ENCODE assay signal across 1 cellular context in the genomic region with DNA sequence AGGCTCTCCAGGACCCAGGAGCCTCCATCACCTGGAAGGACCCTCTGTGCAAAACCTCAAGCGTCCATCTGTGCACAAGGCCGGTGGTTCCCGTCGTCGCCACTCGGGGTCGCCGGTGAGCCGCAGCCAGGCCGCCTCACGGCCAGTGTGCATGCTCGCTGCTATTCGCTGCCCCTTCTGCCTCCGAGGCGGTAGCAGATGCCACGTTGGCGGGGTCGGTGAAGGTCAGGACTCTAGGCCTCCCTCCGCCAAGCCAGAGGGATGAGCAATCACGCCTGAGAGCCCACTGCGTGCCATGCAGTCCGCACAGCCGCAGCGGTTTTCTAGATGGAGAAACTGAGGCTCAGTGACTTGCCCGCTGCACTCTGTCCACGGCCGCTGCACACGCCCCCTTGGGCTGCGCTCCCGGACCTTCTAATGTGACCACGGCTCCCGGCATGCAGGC.
TF ChIP-seq lines count a peak whose summit lies in the region.

No MANE protein-coding gene starts in this region.

TF ChIP-seq in HepG2, 621 proteins besides CTCF, POLR2A, EP300 and RAD21 (continues in another document):
- TF ChIP-seq, protein P1, sequence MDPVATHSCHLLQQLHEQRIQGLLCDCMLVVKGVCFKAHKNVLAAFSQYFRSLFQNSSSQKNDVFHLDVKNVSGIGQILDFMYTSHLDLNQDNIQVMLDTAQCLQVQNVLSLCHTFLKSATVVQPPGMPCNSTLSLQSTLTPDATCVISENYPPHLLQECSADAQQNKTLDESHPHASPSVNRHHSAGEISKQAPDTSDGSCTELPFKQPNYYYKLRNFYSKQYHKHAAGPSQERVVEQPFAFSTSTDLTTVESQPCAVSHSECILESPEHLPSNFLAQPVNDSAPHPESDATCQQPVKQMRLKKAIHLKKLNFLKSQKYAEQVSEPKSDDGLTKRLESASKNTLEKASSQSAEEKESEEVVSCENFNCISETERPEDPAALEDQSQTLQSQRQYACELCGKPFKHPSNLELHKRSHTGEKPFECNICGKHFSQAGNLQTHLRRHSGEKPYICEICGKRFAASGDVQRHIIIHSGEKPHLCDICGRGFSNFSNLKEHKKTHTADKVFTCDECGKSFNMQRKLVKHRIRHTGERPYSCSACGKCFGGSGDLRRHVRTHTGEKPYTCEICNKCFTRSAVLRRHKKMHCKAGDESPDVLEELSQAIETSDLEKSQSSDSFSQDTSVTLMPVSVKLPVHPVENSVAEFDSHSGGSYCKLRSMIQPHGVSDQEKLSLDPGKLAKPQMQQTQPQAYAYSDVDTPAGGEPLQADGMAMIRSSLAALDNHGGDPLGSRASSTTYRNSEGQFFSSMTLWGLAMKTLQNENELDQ (CRISPR knock-in tag; IDR thresholded peaks at IDR 0.05; ENCODE audit: borderline replicate concordance): no peak
- peak; percentile 53 for TF ChIP-seq XRCC5 (optimal IDR thresholded peaks at IDR 0.05; ENCODE audit: low read length)
- TF ChIP-seq, protein P2, sequence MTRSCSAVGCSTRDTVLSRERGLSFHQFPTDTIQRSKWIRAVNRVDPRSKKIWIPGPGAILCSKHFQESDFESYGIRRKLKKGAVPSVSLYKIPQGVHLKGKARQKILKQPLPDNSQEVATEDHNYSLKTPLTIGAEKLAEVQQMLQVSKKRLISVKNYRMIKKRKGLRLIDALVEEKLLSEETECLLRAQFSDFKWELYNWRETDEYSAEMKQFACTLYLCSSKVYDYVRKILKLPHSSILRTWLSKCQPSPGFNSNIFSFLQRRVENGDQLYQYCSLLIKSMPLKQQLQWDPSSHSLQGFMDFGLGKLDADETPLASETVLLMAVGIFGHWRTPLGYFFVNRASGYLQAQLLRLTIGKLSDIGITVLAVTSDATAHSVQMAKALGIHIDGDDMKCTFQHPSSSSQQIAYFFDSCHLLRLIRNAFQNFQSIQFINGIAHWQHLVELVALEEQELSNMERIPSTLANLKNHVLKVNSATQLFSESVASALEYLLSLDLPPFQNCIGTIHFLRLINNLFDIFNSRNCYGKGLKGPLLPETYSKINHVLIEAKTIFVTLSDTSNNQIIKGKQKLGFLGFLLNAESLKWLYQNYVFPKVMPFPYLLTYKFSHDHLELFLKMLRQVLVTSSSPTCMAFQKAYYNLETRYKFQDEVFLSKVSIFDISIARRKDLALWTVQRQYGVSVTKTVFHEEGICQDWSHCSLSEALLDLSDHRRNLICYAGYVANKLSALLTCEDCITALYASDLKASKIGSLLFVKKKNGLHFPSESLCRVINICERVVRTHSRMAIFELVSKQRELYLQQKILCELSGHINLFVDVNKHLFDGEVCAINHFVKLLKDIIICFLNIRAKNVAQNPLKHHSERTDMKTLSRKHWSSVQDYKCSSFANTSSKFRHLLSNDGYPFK (CRISPR knock-in tag; IDR thresholded peaks at IDR 0.05; ENCODE audit: borderline replicate concordance): peak; percentile 72; the same call in 1 of the 2 replicates
- TF ChIP-seq, protein P3, sequence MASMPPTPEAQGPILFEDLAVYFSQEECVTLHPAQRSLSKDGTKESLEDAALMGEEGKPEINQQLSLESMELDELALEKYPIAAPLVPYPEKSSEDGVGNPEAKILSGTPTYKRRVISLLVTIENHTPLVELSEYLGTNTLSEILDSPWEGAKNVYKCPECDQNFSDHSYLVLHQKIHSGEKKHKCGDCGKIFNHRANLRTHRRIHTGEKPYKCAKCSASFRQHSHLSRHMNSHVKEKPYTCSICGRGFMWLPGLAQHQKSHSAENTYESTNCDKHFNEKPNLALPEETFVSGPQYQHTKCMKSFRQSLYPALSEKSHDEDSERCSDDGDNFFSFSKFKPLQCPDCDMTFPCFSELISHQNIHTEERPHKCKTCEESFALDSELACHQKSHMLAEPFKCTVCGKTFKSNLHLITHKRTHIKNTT (CRISPR knock-in tag; IDR thresholded peaks at IDR 0.05): no peak
- TF ChIP-seq, protein P4, sequence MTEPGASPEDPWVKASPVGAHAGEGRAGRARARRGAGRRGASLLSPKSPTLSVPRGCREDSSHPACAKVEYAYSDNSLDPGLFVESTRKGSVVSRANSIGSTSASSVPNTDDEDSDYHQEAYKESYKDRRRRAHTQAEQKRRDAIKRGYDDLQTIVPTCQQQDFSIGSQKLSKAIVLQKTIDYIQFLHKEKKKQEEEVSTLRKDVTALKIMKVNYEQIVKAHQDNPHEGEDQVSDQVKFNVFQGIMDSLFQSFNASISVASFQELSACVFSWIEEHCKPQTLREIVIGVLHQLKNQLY (CRISPR knock-in tag; IDR thresholded peaks at IDR 0.05): 0 out of 2 replicates have a peak, but pooled peaks have one; percentile 43
- no peak for TF ChIP-seq ZNF205 (CRISPR knock-in tag; IDR thresholded peaks at IDR 0.05)
- peak; percentile 51; the same call in 1 of the 2 replicates for TF ChIP-seq ERF (CRISPR knock-in tag; IDR thresholded peaks at IDR 0.05)
- 0 out of 2 replicates have a peak, but pooled peaks have one; percentile 23 for TF ChIP-seq FOXA3 (CRISPR knock-in tag; IDR thresholded peaks at IDR 0.05)
- TF ChIP-seq HNF4A (CRISPR knock-in tag; IDR thresholded peaks at IDR 0.05): no peak
- TF ChIP-seq, protein P5, sequence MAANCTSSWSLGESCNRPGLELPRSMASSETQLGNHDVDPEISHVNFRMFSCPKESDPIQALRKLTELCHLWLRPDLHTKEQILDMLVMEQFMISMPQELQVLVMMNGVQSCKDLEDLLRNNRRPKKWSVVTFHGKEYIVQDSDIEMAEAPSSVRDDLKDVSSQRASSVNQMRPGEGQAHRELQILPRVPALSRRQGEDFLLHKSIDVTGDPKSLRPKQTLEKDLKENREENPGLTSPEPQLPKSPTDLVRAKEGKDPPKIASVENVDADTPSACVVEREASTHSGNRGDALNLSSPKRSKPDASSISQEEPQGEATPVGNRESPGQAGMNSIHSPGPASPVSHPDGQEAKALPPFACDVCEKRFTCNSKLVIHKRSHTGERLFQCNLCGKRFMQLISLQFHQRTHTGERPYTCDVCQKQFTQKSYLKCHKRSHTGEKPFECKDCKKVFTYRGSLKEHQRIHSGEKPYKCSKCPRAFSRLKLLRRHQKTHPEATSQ (CRISPR knock-in tag; IDR thresholded peaks at IDR 0.05; ENCODE audit: borderline replicate concordance): no peak
- TF ChIP-seq FOXC1 (CRISPR knock-in tag; IDR thresholded peaks at IDR 0.05; ENCODE audit: borderline replicate concordance): peak; percentile 31; the same call in 1 of the 2 replicates
- no peak for TF ChIP-seq ZNF577 (CRISPR knock-in tag; IDR thresholded peaks at IDR 0.05; ENCODE audit: borderline replicate concordance, low read depth)
- TF ChIP-seq BHLHE40 (IDR thresholded peaks at IDR 0.05; ENCODE audit: low read length): no peak
- TF ChIP-seq, protein P6, sequence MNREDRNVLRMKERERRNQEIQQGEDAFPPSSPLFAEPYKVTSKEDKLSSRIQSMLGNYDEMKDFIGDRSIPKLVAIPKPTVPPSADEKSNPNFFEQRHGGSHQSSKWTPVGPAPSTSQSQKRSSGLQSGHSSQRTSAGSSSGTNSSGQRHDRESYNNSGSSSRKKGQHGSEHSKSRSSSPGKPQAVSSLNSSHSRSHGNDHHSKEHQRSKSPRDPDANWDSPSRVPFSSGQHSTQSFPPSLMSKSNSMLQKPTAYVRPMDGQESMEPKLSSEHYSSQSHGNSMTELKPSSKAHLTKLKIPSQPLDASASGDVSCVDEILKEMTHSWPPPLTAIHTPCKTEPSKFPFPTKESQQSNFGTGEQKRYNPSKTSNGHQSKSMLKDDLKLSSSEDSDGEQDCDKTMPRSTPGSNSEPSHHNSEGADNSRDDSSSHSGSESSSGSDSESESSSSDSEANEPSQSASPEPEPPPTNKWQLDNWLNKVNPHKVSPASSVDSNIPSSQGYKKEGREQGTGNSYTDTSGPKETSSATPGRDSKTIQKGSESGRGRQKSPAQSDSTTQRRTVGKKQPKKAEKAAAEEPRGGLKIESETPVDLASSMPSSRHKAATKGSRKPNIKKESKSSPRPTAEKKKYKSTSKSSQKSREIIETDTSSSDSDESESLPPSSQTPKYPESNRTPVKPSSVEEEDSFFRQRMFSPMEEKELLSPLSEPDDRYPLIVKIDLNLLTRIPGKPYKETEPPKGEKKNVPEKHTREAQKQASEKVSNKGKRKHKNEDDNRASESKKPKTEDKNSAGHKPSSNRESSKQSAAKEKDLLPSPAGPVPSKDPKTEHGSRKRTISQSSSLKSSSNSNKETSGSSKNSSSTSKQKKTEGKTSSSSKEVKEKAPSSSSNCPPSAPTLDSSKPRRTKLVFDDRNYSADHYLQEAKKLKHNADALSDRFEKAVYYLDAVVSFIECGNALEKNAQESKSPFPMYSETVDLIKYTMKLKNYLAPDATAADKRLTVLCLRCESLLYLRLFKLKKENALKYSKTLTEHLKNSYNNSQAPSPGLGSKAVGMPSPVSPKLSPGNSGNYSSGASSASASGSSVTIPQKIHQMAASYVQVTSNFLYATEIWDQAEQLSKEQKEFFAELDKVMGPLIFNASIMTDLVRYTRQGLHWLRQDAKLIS (CRISPR knock-in tag; IDR thresholded peaks at IDR 0.05): no peak
- TF ChIP-seq RBM39 (IDR thresholded peaks at IDR 0.05; ENCODE audit: low read depth, low read length, poor library complexity, severe bottlenecking): no peak
- TF ChIP-seq, protein P7, sequence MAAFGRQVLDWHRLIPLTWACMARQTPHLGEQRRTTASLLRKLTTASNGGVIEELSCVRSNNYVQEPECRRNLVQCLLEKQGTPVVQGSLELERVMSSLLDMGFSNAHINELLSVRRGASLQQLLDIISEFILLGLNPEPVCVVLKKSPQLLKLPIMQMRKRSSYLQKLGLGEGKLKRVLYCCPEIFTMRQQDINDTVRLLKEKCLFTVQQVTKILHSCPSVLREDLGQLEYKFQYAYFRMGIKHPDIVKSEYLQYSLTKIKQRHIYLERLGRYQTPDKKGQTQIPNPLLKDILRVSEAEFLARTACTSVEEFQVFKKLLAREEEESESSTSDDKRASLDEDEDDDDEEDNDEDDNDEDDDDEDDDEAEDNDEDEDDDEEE (CRISPR knock-in tag; IDR thresholded peaks at IDR 0.05): no peak
- TF ChIP-seq KLF6 (CRISPR knock-in tag; IDR thresholded peaks at IDR 0.05): no peak
- peak; percentile 59; the same call in 1 of the 2 replicates for TF ChIP-seq HDAC2 (CRISPR knock-in tag; IDR thresholded peaks at IDR 0.05)
- peak; percentile 94; the same call in 1 of the 2 replicates for TF ChIP-seq ZNF891 (CRISPR knock-in tag; IDR thresholded peaks at IDR 0.05)
- TF ChIP-seq NCOA1 (CRISPR knock-in tag; IDR thresholded peaks at IDR 0.05): no peak
- TF ChIP-seq NR2F6 (IDR thresholded peaks at IDR 0.05): peak; percentile 49; the same call in 1 of the 2 replicates
- peak; percentile 89 for TF ChIP-seq NR2F6 (CRISPR knock-in tag; IDR thresholded peaks at IDR 0.05)
- TF ChIP-seq MEF2D (CRISPR knock-in tag; IDR thresholded peaks at IDR 0.05): 0 out of 2 replicates have a peak, but pooled peaks have one; percentile 52
- TF ChIP-seq TOPORS (CRISPR knock-in tag; IDR thresholded peaks at IDR 0.05): peak; percentile 17; the same call in 1 of the 2 replicates
- TF ChIP-seq, protein P8, sequence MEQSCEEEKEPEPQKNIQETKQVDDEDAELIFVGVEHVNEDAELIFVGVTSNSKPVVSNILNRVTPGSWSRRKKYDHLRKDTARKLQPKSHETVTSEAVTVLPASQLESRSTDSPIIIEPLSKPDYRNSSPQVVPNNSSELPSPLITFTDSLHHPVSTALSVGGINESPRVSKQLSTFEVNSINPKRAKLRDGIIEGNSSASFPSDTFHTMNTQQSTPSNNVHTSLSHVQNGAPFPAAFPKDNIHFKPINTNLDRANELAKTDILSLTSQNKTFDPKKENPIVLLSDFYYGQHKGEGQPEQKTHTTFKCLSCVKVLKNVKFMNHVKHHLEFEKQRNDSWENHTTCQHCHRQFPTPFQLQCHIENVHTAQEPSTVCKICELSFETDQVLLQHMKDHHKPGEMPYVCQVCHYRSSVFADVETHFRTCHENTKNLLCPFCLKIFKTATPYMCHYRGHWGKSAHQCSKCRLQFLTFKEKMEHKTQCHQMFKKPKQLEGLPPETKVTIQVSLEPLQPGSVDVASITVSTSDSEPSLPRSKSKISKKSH (CRISPR knock-in tag; IDR thresholded peaks at IDR 0.05; ENCODE audit: borderline replicate concordance): peak; percentile 94
- no peak for TF ChIP-seq MAZ (IDR thresholded peaks at IDR 0.05; ENCODE audit: borderline replicate concordance, low read depth, low read length)
- TF ChIP-seq MAZ (CRISPR knock-in tag; IDR thresholded peaks at IDR 0.05; ENCODE audit: low read depth): no peak
- TF ChIP-seq ZBTB38 (CRISPR knock-in tag; IDR thresholded peaks at IDR 0.05): peak; percentile 85
- TF ChIP-seq, protein P9, sequence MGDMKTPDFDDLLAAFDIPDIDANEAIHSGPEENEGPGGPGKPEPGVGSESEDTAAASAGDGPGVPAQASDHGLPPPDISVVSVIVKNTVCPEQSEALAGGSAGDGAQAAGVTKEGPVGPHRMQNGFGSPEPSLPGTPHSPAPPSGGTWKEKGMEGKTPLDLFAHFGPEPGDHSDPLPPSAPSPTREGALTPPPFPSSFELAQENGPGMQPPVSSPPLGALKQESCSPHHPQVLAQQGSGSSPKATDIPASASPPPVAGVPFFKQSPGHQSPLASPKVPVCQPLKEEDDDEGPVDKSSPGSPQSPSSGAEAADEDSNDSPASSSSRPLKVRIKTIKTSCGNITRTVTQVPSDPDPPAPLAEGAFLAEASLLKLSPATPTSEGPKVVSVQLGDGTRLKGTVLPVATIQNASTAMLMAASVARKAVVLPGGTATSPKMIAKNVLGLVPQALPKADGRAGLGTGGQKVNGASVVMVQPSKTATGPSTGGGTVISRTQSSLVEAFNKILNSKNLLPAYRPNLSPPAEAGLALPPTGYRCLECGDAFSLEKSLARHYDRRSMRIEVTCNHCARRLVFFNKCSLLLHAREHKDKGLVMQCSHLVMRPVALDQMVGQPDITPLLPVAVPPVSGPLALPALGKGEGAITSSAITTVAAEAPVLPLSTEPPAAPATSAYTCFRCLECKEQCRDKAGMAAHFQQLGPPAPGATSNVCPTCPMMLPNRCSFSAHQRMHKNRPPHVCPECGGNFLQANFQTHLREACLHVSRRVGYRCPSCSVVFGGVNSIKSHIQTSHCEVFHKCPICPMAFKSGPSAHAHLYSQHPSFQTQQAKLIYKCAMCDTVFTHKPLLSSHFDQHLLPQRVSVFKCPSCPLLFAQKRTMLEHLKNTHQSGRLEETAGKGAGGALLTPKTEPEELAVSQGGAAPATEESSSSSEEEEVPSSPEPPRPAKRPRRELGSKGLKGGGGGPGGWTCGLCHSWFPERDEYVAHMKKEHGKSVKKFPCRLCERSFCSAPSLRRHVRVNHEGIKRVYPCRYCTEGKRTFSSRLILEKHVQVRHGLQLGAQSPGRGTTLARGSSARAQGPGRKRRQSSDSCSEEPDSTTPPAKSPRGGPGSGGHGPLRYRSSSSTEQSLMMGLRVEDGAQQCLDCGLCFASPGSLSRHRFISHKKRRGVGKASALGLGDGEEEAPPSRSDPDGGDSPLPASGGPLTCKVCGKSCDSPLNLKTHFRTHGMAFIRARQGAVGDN (CRISPR knock-in tag; IDR thresholded peaks at IDR 0.05): peak; percentile 93
- TF ChIP-seq KLF13 (CRISPR knock-in tag; IDR thresholded peaks at IDR 0.05): peak; percentile 89; the same call in 1 of the 2 replicates
- 0 out of 2 replicates have a peak, but pooled peaks have one; percentile 53 for TF ChIP-seq CENPT (CRISPR knock-in tag; IDR thresholded peaks at IDR 0.05; ENCODE audit: low read depth)
- TF ChIP-seq, protein P10, sequence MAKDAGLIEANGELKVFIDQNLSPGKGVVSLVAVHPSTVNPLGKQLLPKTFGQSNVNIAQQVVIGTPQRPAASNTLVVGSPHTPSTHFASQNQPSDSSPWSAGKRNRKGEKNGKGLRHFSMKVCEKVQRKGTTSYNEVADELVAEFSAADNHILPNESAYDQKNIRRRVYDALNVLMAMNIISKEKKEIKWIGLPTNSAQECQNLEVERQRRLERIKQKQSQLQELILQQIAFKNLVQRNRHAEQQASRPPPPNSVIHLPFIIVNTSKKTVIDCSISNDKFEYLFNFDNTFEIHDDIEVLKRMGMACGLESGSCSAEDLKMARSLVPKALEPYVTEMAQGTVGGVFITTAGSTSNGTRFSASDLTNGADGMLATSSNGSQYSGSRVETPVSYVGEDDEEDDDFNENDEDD (CRISPR knock-in tag; IDR thresholded peaks at IDR 0.05; ENCODE audit: borderline replicate concordance): peak; percentile 69; the same call in 1 of the 2 replicates
- TF ChIP-seq ARNT2 (CRISPR knock-in tag; IDR thresholded peaks at IDR 0.05; ENCODE audit: low read depth): no peak
- TF ChIP-seq ZSCAN29 (CRISPR knock-in tag; conservative IDR thresholded peaks at IDR 0.05): no peak
- TF ChIP-seq ZC3H13 (CRISPR knock-in tag; IDR thresholded peaks at IDR 0.05): no peak
